In the genomic region with DNA sequence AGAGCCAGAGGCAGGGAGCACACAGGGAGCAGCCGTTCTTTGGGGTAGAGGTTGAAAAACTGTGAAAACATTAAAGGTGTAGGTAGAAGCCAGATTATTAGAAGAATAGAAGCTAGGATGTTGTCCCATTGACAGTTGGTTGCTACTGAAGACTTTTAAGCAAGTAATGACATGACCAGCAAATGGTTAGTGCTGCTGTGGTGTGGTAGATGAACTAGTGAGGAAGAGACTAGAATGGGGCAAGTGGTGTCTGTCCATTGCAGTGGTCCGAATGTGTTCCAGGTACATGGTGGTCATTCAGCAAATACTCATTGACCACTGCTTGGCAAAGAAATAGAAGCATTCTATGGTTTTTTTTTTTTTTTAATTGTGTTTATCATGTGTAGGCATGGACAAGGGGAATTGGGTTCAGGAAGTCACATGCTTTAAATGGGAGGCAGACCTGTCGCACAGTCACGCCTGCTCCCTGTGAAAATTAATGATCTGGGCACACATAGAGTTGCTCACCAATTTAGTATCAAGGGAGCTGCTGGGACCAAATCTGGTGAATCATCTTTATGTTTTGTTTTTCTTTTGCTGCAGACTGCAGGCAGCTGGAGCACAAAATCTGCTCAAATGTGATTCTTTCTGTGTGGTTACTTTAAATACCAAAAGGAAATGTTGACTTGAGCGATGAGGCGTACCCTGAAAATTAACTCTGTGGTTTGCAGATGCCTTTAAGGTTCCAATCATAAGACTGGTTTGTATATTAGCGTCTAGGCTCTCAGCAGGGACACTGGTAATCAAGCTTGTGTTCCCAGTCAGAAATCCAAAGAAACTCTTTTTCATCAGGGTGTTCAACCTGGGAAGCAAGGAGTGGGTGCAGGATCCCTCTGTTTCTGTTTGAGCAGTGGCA, we compare ENCODE assay signal across 8 cellular contexts. TPM values are rescaled to one million over a fixed set of nuclear protein-coding genes. Genes with fewer than 3 reads are reported as not detected.
A peak's percentile ranks its signal among the peaks of the same experiment; 100 is the strongest.
DNase-seq lines count a peak whose midpoint lies in the region; ATAC-seq and TF ChIP-seq lines count a peak whose summit lies in the region.

No MANE protein-coding gene starts in this region.

- peak overlapping the region; percentile 93 for H3K4me2 ChIP-seq in DOHH2 (ENCODE audit: low read length)
- H3K4me2 ChIP-seq in OCI-LY3 (ENCODE audit: low read length), result peak overlapping the region; percentile 80

- H3K9me2 ChIP-seq in DOHH2 (replicated peaks; ENCODE audit: control insufficient read depth, low read length), result no peaks in the 10 kb centered on the region

- H3K4me3 ChIP-seq in DOHH2 (ENCODE audit: low read length), result peak overlapping the region; percentile 63
- H3K4me3 ChIP-seq in OCI-LY3 (ENCODE audit: low read length), result peak overlapping the region; percentile 50
- H3K4me3 ChIP-seq in astrocyte of the cerebellum (ENCODE audit: low read depth, low read length), result no peak overlapping the region
- no peak overlapping the region for H3K4me3 ChIP-seq in lung
- H3K4me3 ChIP-seq in transverse colon, result peak overlapping the region in 1 of 4 donors; percentile 9

- H3K79me2 ChIP-seq in DOHH2 (ENCODE audit: control insufficient read depth, low read length) (no peaks in the 10 kb centered on the region), OCI-LY3 (ENCODE audit: low read length) (peaks cover 69% of the 10 kb centered on the region)

- H3K9ac ChIP-seq in OCI-LY3 (ENCODE audit: low read length), result peak overlapping the region; percentile 49

- in situ Hi-C loops in astrocyte of the cerebellum (cut with HindIII; ENCODE audit: low sequenced_read_pairs), result loop anchor here (10.0 kb wide), 1 partner anchor 87 kb away; no protein-coding TSS in a partner anchor
- in situ Hi-C loops in transverse colon (cut with MboI; ENCODE audit: low pct_ligation_motif_present in 1 of 4, low pct_unique_long_range_greater_than_20kb in 1 of 4, low sequenced_read_pairs in 3 of 4), result no loop called here
- in situ Hi-C loops in G401 (cut with HindIII; ENCODE audit: low sequenced_read_pairs), result no loop called here

- WGBS in lung, 2 donors, result 47 to 56% methylated on average over 7 of the region's 7 CpGs
- WGBS in transverse colon (ENCODE audit: low coverage in 1 of 2), 2 donors, result 38 to 62% methylated on average over 3 to 7 of the region's 7 CpGs

- H3F3A ChIP-seq in DOHH2 (ENCODE audit: control insufficient read depth, insufficient read depth), result no peaks in the 10 kb centered on the region

- H4K20me1 ChIP-seq in DOHH2 (ENCODE audit: control insufficient read depth, insufficient read depth, low read depth, low read length) (no peaks in the 10 kb centered on the region), OCI-LY3 (ENCODE audit: insufficient read depth, low read length) (no peaks in the 10 kb centered on the region)

- no peaks in the 10 kb centered on the region for H3K9me3 ChIP-seq in DOHH2 (ENCODE audit: control insufficient read depth, insufficient read depth, low read length)
- H3K9me3 ChIP-seq in OCI-LY3 (ENCODE audit: insufficient read depth, low read length), result no peaks in the 10 kb centered on the region
- no peaks in the 10 kb centered on the region for H3K9me3 ChIP-seq in lung (ENCODE audit: control insufficient read depth in 2 of 2, insufficient read depth in 1 of 2, low read length in 1 of 2)
- H3K9me3 ChIP-seq in transverse colon, result no peaks in the 10 kb centered on the region

- intact Hi-C loops in transverse colon (cut with DNase I; ENCODE audit: low total_unique reads), result no loop called here

- H3K27ac ChIP-seq in DOHH2 (ENCODE audit: low read depth, low read length), result peak overlapping the region; percentile 51
- H3K27ac ChIP-seq in OCI-LY3 (ENCODE audit: low read length), result peak overlapping the region; percentile 86
- H3K27ac ChIP-seq in lung (ENCODE audit: low read depth in 1 of 2, low read length in 1 of 2), result peak overlapping the region; percentile 43 to 64
- H3K27ac ChIP-seq in transverse colon, result peak overlapping the region; percentile 69 to 78 (median 74)

- H3K4me1 ChIP-seq in DOHH2 (ENCODE audit: control insufficient read depth, low read length), result peaks cover 54% of the 10 kb centered on the region
- peaks cover 65% of the 10 kb centered on the region for H3K4me1 ChIP-seq in OCI-LY3 (ENCODE audit: low read length)
- peaks cover 29 to 52% of the 10 kb centered on the region in 2 donors for H3K4me1 ChIP-seq in lung (ENCODE audit: control insufficient read depth in 2 of 2, insufficient read depth in 2 of 2, low read length in 2 of 2)
- H3K4me1 ChIP-seq in transverse colon, result peaks cover 39 to 85% (median 46%) of the 10 kb centered on the region in 4 donors

- DNase-seq in astrocyte of the cerebellum (ENCODE audit: low read depth), result peak; percentile 96
- no peak for DNase-seq in lung (ENCODE audit: low spot score)
- DNase-seq in transverse colon, result no peak
- DNase-seq in G401 (ENCODE audit: low spot score), result no peak

- TF ChIP-seq CTCF in DOHH2 (IDR thresholded peaks at IDR 0.05; ENCODE audit: low read depth, low read length, poor library complexity, severe bottlenecking), result no peak
- no peak for TF ChIP-seq CTCF in OCI-LY3 (IDR thresholded peaks at IDR 0.05; ENCODE audit: low read depth, low read length)
- TF ChIP-seq CTCF in astrocyte of the cerebellum (IDR thresholded peaks at IDR 0.05; ENCODE audit: low read depth, low read length, missing control alignments), result no peak
- no peak for TF ChIP-seq CTCF in lung (IDR thresholded peaks at IDR 0.05; ENCODE audit: control extremely low read depth, extremely low read depth)
- TF ChIP-seq CTCF in transverse colon (IDR thresholded peaks at IDR 0.05), result no peak

- no peak overlapping the region for H2AFZ ChIP-seq in OCI-LY3 (ENCODE audit: low read depth, low read length)

- H3K27me3 ChIP-seq in DOHH2 (ENCODE audit: control insufficient read depth, low read length), result no peaks in the 10 kb centered on the region
- H3K27me3 ChIP-seq in OCI-LY3 (ENCODE audit: low read depth, low read length), result no peaks in the 10 kb centered on the region
- H3K27me3 ChIP-seq in lung (ENCODE audit: control insufficient read depth, insufficient read depth), result no peaks in the 10 kb centered on the region
- no peaks in the 10 kb centered on the region for H3K27me3 ChIP-seq in transverse colon

- TF ChIP-seq EP300 in transverse colon (IDR thresholded peaks at IDR 0.05; ENCODE audit: low read depth), result no peak

- H3K36me3 ChIP-seq in DOHH2 (ENCODE audit: control insufficient read depth, low read length), result no peaks in the 10 kb centered on the region
- peaks cover 15% of the 10 kb centered on the region for H3K36me3 ChIP-seq in OCI-LY3 (replicated peaks; ENCODE audit: low read depth, low read length)
- H3K36me3 ChIP-seq in lung (ENCODE audit: control insufficient read depth in 2 of 2, insufficient read depth in 2 of 2, low read length in 2 of 2), result no peaks in the 10 kb centered on the region
- H3K36me3 ChIP-seq in transverse colon, result no peaks in the 10 kb centered on the region

- no peak for TF ChIP-seq POLR2A in transverse colon (IDR thresholded peaks at IDR 0.05)

- peak; percentile 62 for ATAC-seq in GM21786 (IDR thresholded peaks at IDR 0.05; ENCODE audit: unreplicated experiment)
- ATAC-seq in lung (ENCODE audit: insufficient read depth, low FRiP score), result no peak
- ATAC-seq in HG03159 (IDR thresholded peaks at IDR 0.05; ENCODE audit: unreplicated experiment), result no peak

RNA-seq across cellular contexts. Expression of a gene that starts 30.7 kb away (rescaled TPM):
- total RNA-seq in lung (10 to 100 TPM; 14.3 to 47.0 TPM), transverse colon (10 to 100 TPM; 24.7 to 45.0 (median 32.8) TPM)
- 1 to 10 TPM; 7.8 to 8.5 TPM for polyA plus RNA-seq in lung
- total RNA-seq in G401 (2014; rRNA removed; shearing (Covaris generic)), result 7.0 and 7.6 TPM in 2 replicates

Comparison
In these comparisons a context has a peak if more than half of its experiments do, and no peak if none do; other contexts are left out.
1. H3K4me3 ChIP-seq: peak in DOHH2 (single experiment) and OCI-LY3 (single experiment); none in astrocyte of the cerebellum (single experiment) and lung (single experiment).
2. Peak in every context shown above with its lines, with median percentiles within 50 percentile points of each other: H3K27ac ChIP-seq.